3 cellular contexts compared by ENCODE assay signal in the genomic region with DNA sequence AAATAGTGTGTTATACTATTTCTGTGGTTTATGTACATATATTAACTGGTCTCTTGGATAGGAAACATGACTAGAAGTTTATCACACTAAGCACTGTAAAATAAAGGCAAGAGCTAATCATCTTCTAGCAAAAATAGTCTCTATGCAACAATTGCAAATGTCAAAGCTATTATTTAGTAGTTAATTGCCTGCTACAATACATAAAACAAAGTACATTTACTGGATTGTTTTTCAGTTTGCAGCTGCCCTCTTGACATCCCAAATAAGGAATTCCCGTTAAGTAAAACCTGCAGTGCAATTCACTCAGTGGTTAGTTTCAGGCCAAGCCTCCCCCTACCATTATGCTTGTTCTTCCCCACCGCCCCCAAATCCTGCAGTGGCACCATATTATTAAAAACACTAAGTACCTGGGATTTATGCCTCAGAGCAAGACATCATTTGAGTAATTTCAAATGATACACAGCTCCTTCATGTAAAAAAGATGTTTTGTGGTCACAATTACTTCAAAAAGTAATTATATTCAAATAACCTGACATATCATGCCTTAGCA.
TF ChIP-seq lines count a peak whose summit lies in the region.

No MANE protein-coding gene starts in this region.

TF ChIP-seq in SK-N-SH, 30 proteins besides CTCF, POLR2A, EP300 and RAD21:
- TF ChIP-seq, protein P1, sequence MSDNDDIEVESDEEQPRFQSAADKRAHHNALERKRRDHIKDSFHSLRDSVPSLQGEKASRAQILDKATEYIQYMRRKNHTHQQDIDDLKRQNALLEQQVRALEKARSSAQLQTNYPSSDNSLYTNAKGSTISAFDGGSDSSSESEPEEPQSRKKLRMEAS (IDR thresholded peaks at IDR 0.05; ENCODE audit: low read depth), result no peak
- TF ChIP-seq, protein P2, sequence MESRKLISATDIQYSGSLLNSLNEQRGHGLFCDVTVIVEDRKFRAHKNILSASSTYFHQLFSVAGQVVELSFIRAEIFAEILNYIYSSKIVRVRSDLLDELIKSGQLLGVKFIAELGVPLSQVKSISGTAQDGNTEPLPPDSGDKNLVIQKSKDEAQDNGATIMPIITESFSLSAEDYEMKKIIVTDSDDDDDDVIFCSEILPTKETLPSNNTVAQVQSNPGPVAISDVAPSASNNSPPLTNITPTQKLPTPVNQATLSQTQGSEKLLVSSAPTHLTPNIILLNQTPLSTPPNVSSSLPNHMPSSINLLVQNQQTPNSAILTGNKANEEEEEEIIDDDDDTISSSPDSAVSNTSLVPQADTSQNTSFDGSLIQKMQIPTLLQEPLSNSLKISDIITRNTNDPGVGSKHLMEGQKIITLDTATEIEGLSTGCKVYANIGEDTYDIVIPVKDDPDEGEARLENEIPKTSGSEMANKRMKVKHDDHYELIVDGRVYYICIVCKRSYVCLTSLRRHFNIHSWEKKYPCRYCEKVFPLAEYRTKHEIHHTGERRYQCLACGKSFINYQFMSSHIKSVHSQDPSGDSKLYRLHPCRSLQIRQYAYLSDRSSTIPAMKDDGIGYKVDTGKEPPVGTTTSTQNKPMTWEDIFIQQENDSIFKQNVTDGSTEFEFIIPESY (IDR thresholded peaks at IDR 0.05; ENCODE audit: borderline replicate concordance, low read depth), result no peak
- no peak for TF ChIP-seq YY1 (IDR thresholded peaks at IDR 0.05; ENCODE audit: low read depth)
- no peak for TF ChIP-seq TCF12 (IDR thresholded peaks at IDR 0.05)
- TF ChIP-seq POLR2AphosphoS5 (IDR thresholded peaks at IDR 0.05; ENCODE audit: low read depth, low read length), result no peak
- TF ChIP-seq RFX5 (IDR thresholded peaks at IDR 0.05; ENCODE audit: low read length), result no peak
- no peak for TF ChIP-seq SIN3A (IDR thresholded peaks at IDR 0.05; ENCODE audit: borderline replicate concordance, low read depth, low read length)
- TF ChIP-seq, protein P3, sequence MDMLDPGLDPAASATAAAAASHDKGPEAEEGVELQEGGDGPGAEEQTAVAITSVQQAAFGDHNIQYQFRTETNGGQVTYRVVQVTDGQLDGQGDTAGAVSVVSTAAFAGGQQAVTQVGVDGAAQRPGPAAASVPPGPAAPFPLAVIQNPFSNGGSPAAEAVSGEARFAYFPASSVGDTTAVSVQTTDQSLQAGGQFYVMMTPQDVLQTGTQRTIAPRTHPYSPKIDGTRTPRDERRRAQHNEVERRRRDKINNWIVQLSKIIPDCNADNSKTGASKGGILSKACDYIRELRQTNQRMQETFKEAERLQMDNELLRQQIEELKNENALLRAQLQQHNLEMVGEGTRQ (IDR thresholded peaks at IDR 0.05; ENCODE audit: borderline replicate concordance, low read depth, low read length), result no peak
- TF ChIP-seq EZH2phosphoT487 (IDR thresholded peaks at IDR 0.05; ENCODE audit: borderline replicate concordance, low read depth), result no peak
- TF ChIP-seq MEF2A (IDR thresholded peaks at IDR 0.05; ENCODE audit: borderline replicate concordance, low read depth), result no peak
- TF ChIP-seq GATA2 (CRISPR knock-in tag; IDR thresholded peaks at IDR 0.05), result no peak
- TF ChIP-seq TAF1 (IDR thresholded peaks at IDR 0.05; ENCODE audit: borderline replicate concordance, low read depth, low read length), result no peak

TF ChIP-seq in SK-N-SH treated with all-trans-retinoic acid at 6 μM for 48 hours, 23 proteins besides CTCF, POLR2A, EP300 and RAD21 (continues in another document):
- TF ChIP-seq, protein P4, sequence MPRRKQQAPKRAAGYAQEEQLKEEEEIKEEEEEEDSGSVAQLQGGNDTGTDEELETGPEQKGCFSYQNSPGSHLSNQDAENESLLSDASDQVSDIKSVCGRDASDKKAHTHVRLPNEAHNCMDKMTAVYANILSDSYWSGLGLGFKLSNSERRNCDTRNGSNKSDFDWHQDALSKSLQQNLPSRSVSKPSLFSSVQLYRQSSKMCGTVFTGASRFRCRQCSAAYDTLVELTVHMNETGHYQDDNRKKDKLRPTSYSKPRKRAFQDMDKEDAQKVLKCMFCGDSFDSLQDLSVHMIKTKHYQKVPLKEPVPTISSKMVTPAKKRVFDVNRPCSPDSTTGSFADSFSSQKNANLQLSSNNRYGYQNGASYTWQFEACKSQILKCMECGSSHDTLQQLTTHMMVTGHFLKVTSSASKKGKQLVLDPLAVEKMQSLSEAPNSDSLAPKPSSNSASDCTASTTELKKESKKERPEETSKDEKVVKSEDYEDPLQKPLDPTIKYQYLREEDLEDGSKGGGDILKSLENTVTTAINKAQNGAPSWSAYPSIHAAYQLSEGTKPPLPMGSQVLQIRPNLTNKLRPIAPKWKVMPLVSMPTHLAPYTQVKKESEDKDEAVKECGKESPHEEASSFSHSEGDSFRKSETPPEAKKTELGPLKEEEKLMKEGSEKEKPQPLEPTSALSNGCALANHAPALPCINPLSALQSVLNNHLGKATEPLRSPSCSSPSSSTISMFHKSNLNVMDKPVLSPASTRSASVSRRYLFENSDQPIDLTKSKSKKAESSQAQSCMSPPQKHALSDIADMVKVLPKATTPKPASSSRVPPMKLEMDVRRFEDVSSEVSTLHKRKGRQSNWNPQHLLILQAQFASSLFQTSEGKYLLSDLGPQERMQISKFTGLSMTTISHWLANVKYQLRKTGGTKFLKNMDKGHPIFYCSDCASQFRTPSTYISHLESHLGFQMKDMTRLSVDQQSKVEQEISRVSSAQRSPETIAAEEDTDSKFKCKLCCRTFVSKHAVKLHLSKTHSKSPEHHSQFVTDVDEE (CRISPR knock-in tag; IDR thresholded peaks at IDR 0.05), result no peak
- TF ChIP-seq ZNF565 (CRISPR knock-in tag; conservative IDR thresholded peaks at IDR 0.05; ENCODE audit: low read depth) (no peak), GLIS3 (CRISPR knock-in tag; IDR thresholded peaks at IDR 0.05) (no peak), BACH2 (CRISPR knock-in tag; IDR thresholded peaks at IDR 0.05; ENCODE audit: borderline replicate concordance) (no peak), ZFP30 (CRISPR knock-in tag; IDR thresholded peaks at IDR 0.05) (no peak), ZNF8 (CRISPR knock-in tag; IDR thresholded peaks at IDR 0.05) (no peak), PPARA (CRISPR knock-in tag; IDR thresholded peaks at IDR 0.05; ENCODE audit: borderline replicate concordance) (no peak), ZC3H10 (CRISPR knock-in tag; IDR thresholded peaks at IDR 0.05) (no peak), ZNF70 (CRISPR knock-in tag; IDR thresholded peaks at IDR 0.05) (no peak), RARB (CRISPR knock-in tag; IDR thresholded peaks at IDR 0.05) (no peak), TCF4 (CRISPR knock-in tag; IDR thresholded peaks at IDR 0.05; ENCODE audit: borderline replicate concordance) (no peak)
- TF ChIP-seq, protein P5, sequence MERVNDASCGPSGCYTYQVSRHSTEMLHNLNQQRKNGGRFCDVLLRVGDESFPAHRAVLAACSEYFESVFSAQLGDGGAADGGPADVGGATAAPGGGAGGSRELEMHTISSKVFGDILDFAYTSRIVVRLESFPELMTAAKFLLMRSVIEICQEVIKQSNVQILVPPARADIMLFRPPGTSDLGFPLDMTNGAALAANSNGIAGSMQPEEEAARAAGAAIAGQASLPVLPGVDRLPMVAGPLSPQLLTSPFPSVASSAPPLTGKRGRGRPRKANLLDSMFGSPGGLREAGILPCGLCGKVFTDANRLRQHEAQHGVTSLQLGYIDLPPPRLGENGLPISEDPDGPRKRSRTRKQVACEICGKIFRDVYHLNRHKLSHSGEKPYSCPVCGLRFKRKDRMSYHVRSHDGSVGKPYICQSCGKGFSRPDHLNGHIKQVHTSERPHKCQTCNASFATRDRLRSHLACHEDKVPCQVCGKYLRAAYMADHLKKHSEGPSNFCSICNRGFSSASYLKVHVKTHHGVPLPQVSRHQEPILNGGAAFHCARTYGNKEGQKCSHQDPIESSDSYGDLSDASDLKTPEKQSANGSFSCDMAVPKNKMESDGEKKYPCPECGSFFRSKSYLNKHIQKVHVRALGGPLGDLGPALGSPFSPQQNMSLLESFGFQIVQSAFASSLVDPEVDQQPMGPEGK (CRISPR knock-in tag; IDR thresholded peaks at IDR 0.05; ENCODE audit: borderline replicate concordance), result no peak
- TF ChIP-seq, protein P6, sequence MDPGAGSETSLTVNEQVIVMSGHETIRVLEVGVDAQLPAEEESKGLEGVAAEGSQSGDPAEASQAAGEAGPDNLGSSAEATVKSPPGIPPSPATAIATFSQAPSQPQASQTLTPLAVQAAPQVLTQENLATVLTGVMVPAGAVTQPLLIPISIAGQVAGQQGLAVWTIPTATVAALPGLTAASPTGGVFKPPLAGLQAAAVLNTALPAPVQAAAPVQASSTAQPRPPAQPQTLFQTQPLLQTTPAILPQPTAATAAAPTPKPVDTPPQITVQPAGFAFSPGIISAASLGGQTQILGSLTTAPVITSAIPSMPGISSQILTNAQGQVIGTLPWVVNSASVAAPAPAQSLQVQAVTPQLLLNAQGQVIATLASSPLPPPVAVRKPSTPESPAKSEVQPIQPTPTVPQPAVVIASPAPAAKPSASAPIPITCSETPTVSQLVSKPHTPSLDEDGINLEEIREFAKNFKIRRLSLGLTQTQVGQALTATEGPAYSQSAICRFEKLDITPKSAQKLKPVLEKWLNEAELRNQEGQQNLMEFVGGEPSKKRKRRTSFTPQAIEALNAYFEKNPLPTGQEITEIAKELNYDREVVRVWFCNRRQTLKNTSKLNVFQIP (CRISPR knock-in tag; IDR thresholded peaks at IDR 0.05; ENCODE audit: borderline replicate concordance, low read depth), result no peak

TF ChIP-seq in HEK293, 187 proteins besides CTCF, POLR2A, EP300 and RAD21 (continues in another document):
- TF ChIP-seq ZFP37 (tag by site-specific recombination; IDR thresholded peaks at IDR 0.05) (no peak), ZBTB20 (tag by site-specific recombination; IDR thresholded peaks at IDR 0.05) (peak; percentile 42; the same call in 1 of the 2 replicates), ZNF707 (tag by site-specific recombination; IDR thresholded peaks at IDR 0.05) (no peak), ZNF626 (tag by site-specific recombination; IDR thresholded peaks at IDR 0.05) (no peak), GLIS1 (tag by site-specific recombination; IDR thresholded peaks at IDR 0.05) (no peak), ZNF133 (tag by site-specific recombination; IDR thresholded peaks at IDR 0.05) (no peak), ZNF335 (tag by site-specific recombination; conservative IDR thresholded peaks at IDR 0.05) (no peak), ZNF629 (tag by site-specific recombination; IDR thresholded peaks at IDR 0.05) (no peak), ZNF777 (tag by site-specific recombination; IDR thresholded peaks at IDR 0.05; ENCODE audit: borderline replicate concordance) (no peak), SP7 (tag by site-specific recombination; IDR thresholded peaks at IDR 0.05) (peak; percentile 96), ZNF658 (tag by site-specific recombination; IDR thresholded peaks at IDR 0.05) (no peak), ZNF48 (tag by site-specific recombination; IDR thresholded peaks at IDR 0.05) (no peak), ZNF302 (tag by site-specific recombination; IDR thresholded peaks at IDR 0.05; ENCODE audit: low read depth) (no peak), ZNF138 (tag by site-specific recombination; IDR thresholded peaks at IDR 0.05; ENCODE audit: borderline replicate concordance) (no peak), ZNF501 (tag by site-specific recombination; IDR thresholded peaks at IDR 0.05) (no peak), ZNF785 (tag by site-specific recombination; IDR thresholded peaks at IDR 0.05) (no peak), OSR2 (tag by site-specific recombination; IDR thresholded peaks at IDR 0.05) (0 out of 2 replicates have a peak, but pooled peaks have one; percentile 37)
- TF ChIP-seq, protein P7, sequence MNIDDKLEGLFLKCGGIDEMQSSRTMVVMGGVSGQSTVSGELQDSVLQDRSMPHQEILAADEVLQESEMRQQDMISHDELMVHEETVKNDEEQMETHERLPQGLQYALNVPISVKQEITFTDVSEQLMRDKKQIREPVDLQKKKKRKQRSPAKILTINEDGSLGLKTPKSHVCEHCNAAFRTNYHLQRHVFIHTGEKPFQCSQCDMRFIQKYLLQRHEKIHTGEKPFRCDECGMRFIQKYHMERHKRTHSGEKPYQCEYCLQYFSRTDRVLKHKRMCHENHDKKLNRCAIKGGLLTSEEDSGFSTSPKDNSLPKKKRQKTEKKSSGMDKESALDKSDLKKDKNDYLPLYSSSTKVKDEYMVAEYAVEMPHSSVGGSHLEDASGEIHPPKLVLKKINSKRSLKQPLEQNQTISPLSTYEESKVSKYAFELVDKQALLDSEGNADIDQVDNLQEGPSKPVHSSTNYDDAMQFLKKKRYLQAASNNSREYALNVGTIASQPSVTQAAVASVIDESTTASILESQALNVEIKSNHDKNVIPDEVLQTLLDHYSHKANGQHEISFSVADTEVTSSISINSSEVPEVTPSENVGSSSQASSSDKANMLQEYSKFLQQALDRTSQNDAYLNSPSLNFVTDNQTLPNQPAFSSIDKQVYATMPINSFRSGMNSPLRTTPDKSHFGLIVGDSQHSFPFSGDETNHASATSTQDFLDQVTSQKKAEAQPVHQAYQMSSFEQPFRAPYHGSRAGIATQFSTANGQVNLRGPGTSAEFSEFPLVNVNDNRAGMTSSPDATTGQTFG (tag by site-specific recombination; IDR thresholded peaks at IDR 0.05; ENCODE audit: borderline replicate concordance), result no peak
- TF ChIP-seq, protein P8, sequence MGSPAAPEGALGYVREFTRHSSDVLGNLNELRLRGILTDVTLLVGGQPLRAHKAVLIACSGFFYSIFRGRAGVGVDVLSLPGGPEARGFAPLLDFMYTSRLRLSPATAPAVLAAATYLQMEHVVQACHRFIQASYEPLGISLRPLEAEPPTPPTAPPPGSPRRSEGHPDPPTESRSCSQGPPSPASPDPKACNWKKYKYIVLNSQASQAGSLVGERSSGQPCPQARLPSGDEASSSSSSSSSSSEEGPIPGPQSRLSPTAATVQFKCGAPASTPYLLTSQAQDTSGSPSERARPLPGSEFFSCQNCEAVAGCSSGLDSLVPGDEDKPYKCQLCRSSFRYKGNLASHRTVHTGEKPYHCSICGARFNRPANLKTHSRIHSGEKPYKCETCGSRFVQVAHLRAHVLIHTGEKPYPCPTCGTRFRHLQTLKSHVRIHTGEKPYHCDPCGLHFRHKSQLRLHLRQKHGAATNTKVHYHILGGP (tag by site-specific recombination; IDR thresholded peaks at IDR 0.05), result no peak
- TF ChIP-seq, protein P9, sequence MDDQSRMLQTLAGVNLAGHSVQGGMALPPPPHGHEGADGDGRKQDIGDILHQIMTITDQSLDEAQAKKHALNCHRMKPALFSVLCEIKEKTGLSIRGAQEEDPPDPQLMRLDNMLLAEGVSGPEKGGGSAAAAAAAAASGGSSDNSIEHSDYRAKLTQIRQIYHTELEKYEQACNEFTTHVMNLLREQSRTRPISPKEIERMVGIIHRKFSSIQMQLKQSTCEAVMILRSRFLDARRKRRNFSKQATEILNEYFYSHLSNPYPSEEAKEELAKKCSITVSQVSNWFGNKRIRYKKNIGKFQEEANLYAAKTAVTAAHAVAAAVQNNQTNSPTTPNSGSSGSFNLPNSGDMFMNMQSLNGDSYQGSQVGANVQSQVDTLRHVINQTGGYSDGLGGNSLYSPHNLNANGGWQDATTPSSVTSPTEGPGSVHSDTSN (CRISPR knock-in tag; IDR thresholded peaks at IDR 0.05), result no peak
- TF ChIP-seq, protein P10, sequence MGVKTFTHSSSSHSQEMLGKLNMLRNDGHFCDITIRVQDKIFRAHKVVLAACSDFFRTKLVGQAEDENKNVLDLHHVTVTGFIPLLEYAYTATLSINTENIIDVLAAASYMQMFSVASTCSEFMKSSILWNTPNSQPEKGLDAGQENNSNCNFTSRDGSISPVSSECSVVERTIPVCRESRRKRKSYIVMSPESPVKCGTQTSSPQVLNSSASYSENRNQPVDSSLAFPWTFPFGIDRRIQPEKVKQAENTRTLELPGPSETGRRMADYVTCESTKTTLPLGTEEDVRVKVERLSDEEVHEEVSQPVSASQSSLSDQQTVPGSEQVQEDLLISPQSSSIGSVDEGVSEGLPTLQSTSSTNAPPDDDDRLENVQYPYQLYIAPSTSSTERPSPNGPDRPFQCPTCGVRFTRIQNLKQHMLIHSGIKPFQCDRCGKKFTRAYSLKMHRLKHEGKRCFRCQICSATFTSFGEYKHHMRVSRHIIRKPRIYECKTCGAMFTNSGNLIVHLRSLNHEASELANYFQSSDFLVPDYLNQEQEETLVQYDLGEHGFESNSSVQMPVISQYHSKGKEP (tag by site-specific recombination; IDR thresholded peaks at IDR 0.05), result peak; percentile 61; the same call in 1 of the 2 replicates
